In genomic region chr18:10399465-10399864, GRCh38 we compare ENCODE assay signal across 20 cellular contexts. TPM values are rescaled to one million over a fixed set of nuclear protein-coding genes. Genes with fewer than 3 reads are reported as not detected.
DNase-seq lines count a peak whose midpoint lies in the region; ATAC-seq lines count a peak whose summit lies in the region.
"Had no signal": no experiment of that assay in that cellular context is flagged by ENCODE, and none has a peak within 500 bp of the region (broad histone marks: within the 10 kb centered on the region; RNA-seq: fewer than 3 reads in every experiment).

No MANE protein-coding gene starts in this region.

- H3K4me1 Mint-ChIP-seq in dendritic cell treated with granulocyte-macrophage colony-stimulating factor and Interleukin-4, amounts not matched to agents 40 ng/mL and 50 ng/mL, for 4 days (ENCODE audit: low read depth) = peaks cover 27% of the 10 kb centered on the region

- H3K36me3 Mint-ChIP-seq in dendritic cell treated with granulocyte-macrophage colony-stimulating factor and Interleukin-4, amounts not matched to agents 40 ng/mL and 50 ng/mL, for 4 days (ENCODE audit: low read depth) = no peaks in the 10 kb centered on the region
- H3K36me3 Mint-ChIP-seq: CD8-positive, alpha-beta T cell had no signal

- no peaks in the 10 kb centered on the region for H3K9me3 Mint-ChIP-seq in dendritic cell treated with granulocyte-macrophage colony-stimulating factor and Interleukin-4, amounts not matched to agents 40 ng/mL and 50 ng/mL, for 4 days
- H3K9me3 Mint-ChIP-seq: CD4-positive, alpha-beta T cell; CD8-positive, alpha-beta T cell had no signal

- peak; percentile 16 for DNase-seq in NCI-H146 (lab: John Stamatoyannopoulos, UW)
- no peak for DNase-seq in NCI-H146 treated with DMSO at 0.1 percent for 48 hours (lab: John Stamatoyannopoulos, UW; ENCODE audit: unreplicated experiment)
- peak; percentile 78 for DNase-seq in NCI-H69 (lab: John Stamatoyannopoulos, UW)
- DNase-seq in left colon = no peak
- no peak for DNase-seq in superior temporal gyrus (ENCODE audit: extremely low spot score)
- DNase-seq: AML-193; Caco-2; Calu3; CD4-positive, alpha-beta T cell; CD8-positive, alpha-beta T cell; DMS79 treated with DMSO at 0.1 percent for 48 hours; GDM1 had no signal

- peak; percentile 71 for ATAC-seq in left colon
- no peak for ATAC-seq in GM19395 (IDR thresholded peaks at IDR 0.05; ENCODE audit: unreplicated experiment)
- no peak for ATAC-seq in GM21381 (IDR thresholded peaks at IDR 0.05; ENCODE audit: unreplicated experiment)
- ATAC-seq: A549; CD8-positive, alpha-beta T cell; GM12878 had no signal

- no peaks in the 10 kb centered on the region for H3K27me3 Mint-ChIP-seq in dendritic cell treated with granulocyte-macrophage colony-stimulating factor and Interleukin-4, amounts not matched to agents 40 ng/mL and 50 ng/mL, for 4 days
- H3K27me3 Mint-ChIP-seq: B cell; CD4-positive, alpha-beta T cell had no signal

- H3K27ac Mint-ChIP-seq in dendritic cell treated with granulocyte-macrophage colony-stimulating factor and Interleukin-4, amounts not matched to agents 40 ng/mL and 50 ng/mL, for 4 days = peak overlapping the region; percentile 90
- H3K27ac Mint-ChIP-seq: B cell; CD4-positive, alpha-beta T cell; CD8-positive, alpha-beta T cell had no signal

- intact Hi-C loops in dendritic cell treated with granulocyte-macrophage colony-stimulating factor and Interleukin-4, amounts not matched to agents 40 ng/mL and 50 ng/mL, for 4 days (cut with micrococcal nuclease) = no loop called here
- intact Hi-C loops in left colon (cut with DNase I, micrococcal nuclease) = no loop called here

- no peak overlapping the region for H3K4me3 Mint-ChIP-seq in dendritic cell treated with granulocyte-macrophage colony-stimulating factor and Interleukin-4, amounts not matched to agents 40 ng/mL and 50 ng/mL, for 4 days
- H3K4me3 Mint-ChIP-seq: B cell; CD4-positive, alpha-beta T cell; CD8-positive, alpha-beta T cell had no signal

RNA-seq across cellular contexts. Expression of gene APCDD1, which starts 55.0 kb away (rescaled TPM):
- 1 to 10 TPM; 5.2 to 8.3 TPM for total RNA-seq in left colon
- total RNA-seq: A172; Calu3; CD4-positive, alpha-beta T cell; CD8-positive, alpha-beta T cell; G401; GM12878 had no signal

Comparison
In these comparisons a context has a peak if more than half of its experiments do, and no peak if none do; other contexts are left out.
1. DNase-seq: peak in NCI-H146 (single experiment) and NCI-H69 (single experiment); none in NCI-H146 treated with DMSO at 0.1 percent for 48 hours (single experiment), left colon (0 of 2) and superior temporal gyrus (single experiment).